In genomic region chr17:37082461-37082860, GRCh38 we compare ENCODE assay signal across 2 cellular contexts.
TF ChIP-seq lines count a peak whose summit lies in the region.

No MANE protein-coding gene starts in this region.

TF ChIP-seq in HepG2, 621 proteins besides CTCF, POLR2A, EP300 and RAD21 (continued from another document):
- TF ChIP-seq STAT6 (CRISPR knock-in tag; IDR thresholded peaks at IDR 0.05; ENCODE audit: borderline replicate concordance) = no peak
TF ChIP-seq in HepG2: peak in this region for 1.

TF ChIP-seq in K562, 482 proteins besides CTCF, POLR2A, EP300 and RAD21 (continued from another document):
- no peak for TF ChIP-seq ZBTB11 (CRISPR knock-in tag; IDR thresholded peaks at IDR 0.05)
- no peak for TF ChIP-seq THAP12 (CRISPR knock-in tag; IDR thresholded peaks at IDR 0.05)
- TF ChIP-seq ZNF511 (CRISPR knock-in tag; IDR thresholded peaks at IDR 0.05) = no peak
- TF ChIP-seq SNIP1 (IDR thresholded peaks at IDR 0.05; ENCODE audit: low read depth) = no peak
- TF ChIP-seq CBFB (CRISPR knock-in tag; IDR thresholded peaks at IDR 0.05) = no peak
